In the genomic region with DNA sequence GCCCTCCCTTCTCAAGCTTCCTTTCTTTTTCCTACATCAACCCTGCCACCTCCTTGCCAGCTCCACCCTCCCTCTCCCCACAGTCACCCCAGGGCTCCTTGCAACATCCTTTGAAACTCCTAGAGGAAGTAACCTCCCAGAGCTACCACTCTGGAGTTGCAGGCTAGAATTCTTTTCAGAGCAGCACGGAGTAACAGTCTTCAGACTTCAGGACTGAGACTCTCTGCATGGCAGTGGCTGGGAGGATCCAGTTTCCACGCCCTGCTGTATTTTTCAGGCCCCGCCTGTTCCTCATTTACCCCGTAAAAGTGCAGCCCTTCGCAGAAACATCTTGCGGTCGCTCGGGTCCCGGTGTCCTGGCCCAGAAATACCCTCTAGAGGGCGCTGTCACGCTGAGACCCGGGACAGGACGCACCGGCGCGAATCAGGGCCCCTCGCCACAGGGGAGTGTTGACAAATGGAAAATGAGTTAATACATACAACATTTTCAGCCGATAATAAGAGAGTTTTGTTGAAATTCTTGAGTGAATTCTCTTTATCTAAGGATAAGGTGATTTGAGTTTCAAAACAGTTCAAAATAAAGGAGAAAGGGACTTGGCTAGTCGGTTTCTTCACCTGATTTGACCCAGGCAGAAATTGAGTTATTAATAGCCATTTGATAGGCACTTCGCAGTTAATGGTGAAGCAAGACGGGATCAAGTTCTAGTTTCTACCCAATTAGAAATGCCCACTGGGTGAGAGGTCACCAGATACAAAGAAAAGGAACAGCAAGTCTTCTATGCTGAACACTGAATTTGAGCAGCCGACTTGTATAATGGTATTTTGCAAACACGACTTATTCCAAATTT, we compare ENCODE assay signal across 9 cellular contexts. TPM values are rescaled to one million over a fixed set of nuclear protein-coding genes. Genes with fewer than 3 reads are reported as not detected.
DNase-seq lines count a peak whose midpoint lies in the region; ATAC-seq and TF ChIP-seq lines count a peak whose summit lies in the region.
"Had no signal": no experiment of that assay in that cellular context is flagged by ENCODE, and none has a peak within 500 bp of the region (broad histone marks: within the 10 kb centered on the region; RNA-seq: fewer than 3 reads in every experiment).

No MANE protein-coding gene starts in this region.

- TF ChIP-seq CTCF in cardiac muscle cell (IDR thresholded peaks at IDR 0.05; ENCODE audit: low read depth, low read length) (peak; percentile 86), prostate gland (IDR thresholded peaks at IDR 0.05) (peak; percentile 52 to 76 (median 72))

- WGBS in GM23248 (ENCODE audit: low coverage in 1 of 2, low lambda C conversion rate in 2 of 2, missing lambda C conversion rate in 2 of 2), 2 experiments = 8 to 10% methylated on average over 23 of the region's 23 CpGs
- WGBS in prostate gland = 10% methylated on average over 23 of the region's 23 CpGs

- peak overlapping the region; percentile 92 for H2AFZ ChIP-seq in GM23248

- H3K27ac Mint-ChIP-seq in activated naive CD8-positive, alpha-beta T cell treated with anti-CD3 and anti-CD28 coated beads, Interleukin-2, amount 10 ng/mL, durations not matched to agents 7 days and 5 days = peak overlapping the region; percentile 61

- TF ChIP-seq POLR2A in prostate gland (IDR thresholded peaks at IDR 0.05) = no peak

- peak overlapping the region; percentile 98 for H3K4me2 ChIP-seq in GM23248 (ENCODE audit: unreplicated experiment)

- H3K4me1 Mint-ChIP-seq in activated naive CD8-positive, alpha-beta T cell treated with anti-CD3 and anti-CD28 coated beads, Interleukin-2, amount 10 ng/mL, durations not matched to agents 7 days and 5 days = peaks cover 13% of the 10 kb centered on the region

- POLR2A ChIA-PET in activated naive CD8-positive, alpha-beta T cell treated with anti-CD3 and anti-CD28 coated beads, Interleukin-2, amount 10 ng/mL, durations not matched to agents 7 days and 5 days (lab: Charles Lee) = interaction anchor here (1.1 kb wide), 1 partner anchor 91 kb away, joined by 3 read pairs; no protein-coding TSS in a partner anchor

- no peaks in the 10 kb centered on the region for H3K79me2 ChIP-seq in GM23248 (ENCODE audit: insufficient read depth)

- H3K9me3 Mint-ChIP-seq in activated naive CD8-positive, alpha-beta T cell treated with anti-CD3 and anti-CD28 coated beads, Interleukin-2, amount 10 ng/mL, durations not matched to agents 7 days and 5 days = no peaks in the 10 kb centered on the region

- 0 out of 2 replicates have a peak, but pooled peaks cover 6% of the 10 kb centered on the region for H3K4me1 ChIP-seq in GM23248 (ENCODE audit: insufficient read depth)
- H3K4me1 ChIP-seq in cardiac muscle cell (ENCODE audit: low read depth) = peaks cover 15% of the 10 kb centered on the region
- no peaks in the 10 kb centered on the region for H3K4me1 ChIP-seq in prostate gland (replicated peaks)

- intact Hi-C loops in prostate gland (cut with DNase I) = loop anchor here (10.0 kb wide), 1 partner anchor 214 kb away; no protein-coding TSS in a partner anchor

- DNase-seq in DMS53 treated with DMSO at 0.1 percent for 48 hours (lab: John Stamatoyannopoulos, UW; ENCODE audit: unreplicated experiment) (peak; percentile 28), GM23248 (peak; percentile 84), LHCN-M2 (ENCODE audit: low read depth) (peak; percentile 58), SW480 (ENCODE audit: low spot score) (peak; percentile 27), cardiac muscle cell (ENCODE audit: low read depth in 1 of 2, low spot score in 1 of 2) (peak; percentile 89 to 91), prostate gland (ENCODE audit: low spot score) (peak; percentile 65), ureter (ENCODE audit: low spot score) (peak; percentile 83)
- DNase-seq in activated naive CD8-positive, alpha-beta T cell treated with anti-CD3 and anti-CD28 coated beads, Interleukin-2, amount 10 ng/mL, durations not matched to agents 7 days and 5 days = peak; percentile 87

- no peaks in the 10 kb centered on the region for H3K9me2 ChIP-seq in GM23248 (ENCODE audit: insufficient read depth)

- peaks cover 17% of the 10 kb centered on the region for H3K27me3 Mint-ChIP-seq in activated naive CD8-positive, alpha-beta T cell treated with anti-CD3 and anti-CD28 coated beads, Interleukin-2, amount 10 ng/mL, durations not matched to agents 7 days and 5 days

- peaks cover 7% of the 10 kb centered on the region for H3F3A ChIP-seq in GM23248 (ENCODE audit: insufficient read depth)

- no peaks in the 10 kb centered on the region for H3K36me3 Mint-ChIP-seq in activated naive CD8-positive, alpha-beta T cell treated with anti-CD3 and anti-CD28 coated beads, Interleukin-2, amount 10 ng/mL, durations not matched to agents 7 days and 5 days

- H3K27me3 ChIP-seq in GM23248 (replicated peaks; ENCODE audit: insufficient read depth) (peaks cover 14% of the 10 kb centered on the region; the same call in 1 of the 2 replicates), cardiac muscle cell (no peaks in the 10 kb centered on the region), prostate gland (replicated peaks; ENCODE audit: insufficient read depth) (no peaks in the 10 kb centered on the region)

- H3K4me3 ChIP-seq in GM23248 = peak overlapping the region; percentile 70
- H3K4me3 ChIP-seq in cardiac muscle cell = no peak overlapping the region
- no peak overlapping the region for H3K4me3 ChIP-seq in prostate gland

- no peaks in the 10 kb centered on the region for H4K20me1 ChIP-seq in GM23248 (ENCODE audit: insufficient read depth)

- no peaks in the 10 kb centered on the region for H3K36me3 ChIP-seq in GM23248 (ENCODE audit: low read depth)
- H3K36me3 ChIP-seq in cardiac muscle cell = no peaks in the 10 kb centered on the region
- H3K36me3 ChIP-seq in prostate gland = no peaks in the 10 kb centered on the region

- ATAC-seq in activated naive CD8-positive, alpha-beta T cell treated with anti-CD3 and anti-CD28 coated beads, Interleukin-2, amount 10 ng/mL, durations not matched to agents 7 days and 5 days (ENCODE audit: low read depth) = peak; percentile 95

- H3K9ac ChIP-seq in GM23248 = peak overlapping the region; percentile 35; the same call in 1 of the 2 replicates

- H3K27ac ChIP-seq in GM23248 = peak overlapping the region; percentile 20; the same call in 1 of the 2 replicates
- peak overlapping the region; percentile 53 for H3K27ac ChIP-seq in cardiac muscle cell
- H3K27ac ChIP-seq in prostate gland = no peak overlapping the region

- in situ Hi-C loops in GM23248 (cut with MboI) = no loop called here

- H3K4me3 Mint-ChIP-seq in activated naive CD8-positive, alpha-beta T cell treated with anti-CD3 and anti-CD28 coated beads, Interleukin-2, amount 10 ng/mL, durations not matched to agents 7 days and 5 days = peak overlapping the region; percentile 63

- H3K9me3 ChIP-seq in GM23248 (ENCODE audit: low read depth) = no peaks in the 10 kb centered on the region
- no peaks in the 10 kb centered on the region for H3K9me3 ChIP-seq in cardiac muscle cell (ENCODE audit: low read depth)
- no peaks in the 10 kb centered on the region for H3K9me3 ChIP-seq in prostate gland

RNA-seq across cellular contexts. Expression of gene NTSR2, which starts 18.5 kb away (rescaled TPM):
- not detected in 2 replicates for total RNA-seq in GM23248 (2014; rRNA removed; shearing (Covaris generic))
- not detected in 2 replicates for polyA plus RNA-seq in GM23248 (2016; fragmentation: Nextera tagmentation; extraction: Ambion mirVana)
- total RNA-seq in LHCN-M2 (2014; rRNA removed) = not detected in 2 replicates
- not detected for polyA plus RNA-seq in LHCN-M2 (2012)
- not detected for total RNA-seq in activated naive CD8-positive, alpha-beta T cell treated with anti-CD3 and anti-CD28 coated beads, Interleukin-2, amount 10 ng/mL, durations not matched to agents 7 days and 5 days
- total RNA-seq in cardiac muscle cell = not detected in 2 replicates
- polyA plus RNA-seq in cardiac muscle cell = not detected in 2 replicates
- total RNA-seq in prostate gland = under 1 TPM in 1 of 2 donors, not detected in 1; 0.34 TPM
- total RNA-seq in ureter = not detected
- total RNA-seq: urinary bladder had no signal

RNA-seq across cellular contexts. Expression of gene LPIN1, which starts 58.0 kb away (rescaled TPM):
- 11.3 and 12.6 TPM in 2 replicates for total RNA-seq in GM23248 (2014; rRNA removed; shearing (Covaris generic))
- polyA plus RNA-seq in GM23248 (2016; fragmentation: Nextera tagmentation; extraction: Ambion mirVana) (9.9 and 11.2 TPM in 2 replicates), cardiac muscle cell (47.0 and 56.6 TPM in 2 replicates)
- total RNA-seq in LHCN-M2 (2014; rRNA removed) (12.1 and 15.7 TPM in 2 replicates), cardiac muscle cell (45.6 and 58.3 TPM in 2 replicates), prostate gland (10 to 100 TPM; 18.2 to 57.1 TPM), ureter (32.3 TPM)
- 6.0 TPM for polyA plus RNA-seq in LHCN-M2 (2012)
- total RNA-seq in activated naive CD8-positive, alpha-beta T cell treated with anti-CD3 and anti-CD28 coated beads, Interleukin-2, amount 10 ng/mL, durations not matched to agents 7 days and 5 days = 10 to 100 TPM; 70.9 to 71.7 TPM

Comparison
In these comparisons a context has a peak if more than half of its experiments do, and no peak if none do; other contexts are left out.
1. DNase-seq: peak in every context shown above with its lines; median percentile 90 in cardiac muscle cell; 87 in activated naive CD8-positive, alpha-beta T cell treated with anti-CD3 and anti-CD28 coated beads, Interleukin-2, amount 10 ng/mL, durations not matched to agents 7 days and 5 days; 84 in GM23248; 83 in ureter; 65 in prostate gland; 58 in LHCN-M2; 28 in DMS53 treated with DMSO at 0.1 percent for 48 hours; 27 in SW480.
2. H3K27ac ChIP-seq: peak in GM23248 (single experiment) and cardiac muscle cell (single experiment); none in prostate gland (0 of 2).